In the genomic region with DNA sequence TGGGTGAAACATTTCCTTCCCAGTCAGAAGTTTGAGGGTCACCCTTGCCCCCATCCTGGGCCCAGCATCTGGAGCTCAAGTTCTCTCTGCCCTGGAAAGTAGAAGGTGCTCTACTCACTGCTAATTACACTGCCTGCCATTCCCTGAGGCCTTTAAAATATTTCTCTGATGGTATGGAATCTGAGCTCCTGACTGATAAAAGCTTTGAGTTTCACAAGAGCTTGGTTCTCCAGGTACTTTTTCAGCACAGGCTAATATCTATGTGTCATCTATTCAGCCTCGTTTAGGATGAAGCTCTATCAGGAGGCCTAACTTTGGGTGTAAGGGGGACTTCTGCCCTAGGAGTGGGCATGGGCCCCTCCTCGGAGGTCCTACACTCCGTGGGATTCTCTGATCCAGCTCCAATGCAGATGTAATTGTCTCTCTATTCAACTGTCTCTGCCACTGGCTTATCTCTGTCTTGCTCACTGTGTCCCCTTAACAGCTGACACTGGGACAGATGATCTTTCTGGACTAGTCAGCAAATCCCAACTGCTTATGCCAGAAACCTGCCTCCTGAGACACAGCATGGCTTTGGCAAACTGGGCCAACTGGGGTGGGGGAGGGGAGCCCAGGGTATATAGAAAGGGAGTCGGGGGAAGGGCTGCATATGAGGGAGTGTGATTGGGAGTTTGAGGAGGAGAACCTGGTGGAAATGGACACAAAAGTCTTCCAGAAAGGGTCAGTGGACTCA, we compare ENCODE assay signal across 13 cellular contexts.
"Had no signal": no experiment of that assay in that cellular context is flagged by ENCODE, and none has a peak within 500 bp of the region (broad histone marks: within the 10 kb centered on the region; RNA-seq: fewer than 3 reads in every experiment).

No MANE protein-coding gene starts in this region.

- H3K4me3 Mint-ChIP-seq: activated CD4-positive, alpha-beta memory T cell treated with anti-CD3 and anti-CD28 coated beads, Interleukin-2, amount 10 ng/mL, durations not matched to agents 7 days and 5 days; activated T-cell treated with anti-CD3 and anti-CD28 coated beads, Interleukin-2, amount 50 U/mL, for 72 hours; naive B cell; stimulated activated effector memory CD8-positive, alpha-beta T cell treated with anti-CD3 and anti-CD28 coated beads, Interleukin-12 subunit alpha, Interleukin-12 subunit beta, amount 100 ng/mL, for 72 hours had no signal

- H3K4me1 Mint-ChIP-seq: naive B cell; stimulated activated effector memory CD8-positive, alpha-beta T cell treated with anti-CD3 and anti-CD28 coated beads, Interleukin-12 subunit alpha, Interleukin-12 subunit beta, amount 100 ng/mL, for 72 hours had no signal

- H3K27me3 Mint-ChIP-seq: activated CD4-positive, alpha-beta memory T cell treated with anti-CD3 and anti-CD28 coated beads, Interleukin-2, amount 10 ng/mL, durations not matched to agents 7 days and 5 days; naive B cell had no signal

- H3K27ac Mint-ChIP-seq: activated CD4-positive, alpha-beta memory T cell treated with anti-CD3 and anti-CD28 coated beads, Interleukin-2, amount 10 ng/mL, durations not matched to agents 7 days and 5 days; activated T-cell treated with anti-CD3 and anti-CD28 coated beads, Interleukin-2, amount 50 U/mL, for 72 hours; naive B cell; stimulated activated effector memory CD8-positive, alpha-beta T cell treated with anti-CD3 and anti-CD28 coated beads, Interleukin-12 subunit alpha, Interleukin-12 subunit beta, amount 100 ng/mL, for 72 hours had no signal

- H3K4me1 ChIP-seq: gastroesophageal sphincter had no signal

- ATAC-seq: activated T-cell treated with anti-CD3 and anti-CD28 coated beads, Interleukin-2, amount 50 U/mL, for 72 hours; gastroesophageal sphincter; stimulated activated effector memory CD8-positive, alpha-beta T cell treated with anti-CD3 and anti-CD28 coated beads, Interleukin-12 subunit alpha, Interleukin-12 subunit beta, amount 100 ng/mL, for 72 hours had no signal

- H3K36me3 ChIP-seq: cardiac muscle cell, gastroesophageal sphincter, pancreas, tibial artery had no signal

- H3K9me3 Mint-ChIP-seq: activated CD4-positive, alpha-beta memory T cell treated with anti-CD3 and anti-CD28 coated beads, Interleukin-2, amount 10 ng/mL, durations not matched to agents 7 days and 5 days; activated T-cell treated with anti-CD3 and anti-CD28 coated beads, Interleukin-2, amount 50 U/mL, for 72 hours; naive B cell; stimulated activated effector memory CD8-positive, alpha-beta T cell treated with anti-CD3 and anti-CD28 coated beads, Interleukin-12 subunit alpha, Interleukin-12 subunit beta, amount 100 ng/mL, for 72 hours had no signal

- H3K4me3 ChIP-seq: cardiac muscle cell, gastroesophageal sphincter, pancreas, tibial artery had no signal

- FAIRE-seq: astrocyte, endothelial cell of umbilical vein, pancreas had no signal

- H3K36me3 Mint-ChIP-seq: naive B cell; stimulated activated effector memory CD8-positive, alpha-beta T cell treated with anti-CD3 and anti-CD28 coated beads, Interleukin-12 subunit alpha, Interleukin-12 subunit beta, amount 100 ng/mL, for 72 hours had no signal

- H3K27me3 ChIP-seq: cardiac muscle cell, gastroesophageal sphincter, pancreas, tibial artery had no signal

- H3K9me3 ChIP-seq: gastroesophageal sphincter, pancreas, tibial artery had no signal

- DNase-seq: activated CD4-positive, alpha-beta memory T cell treated with anti-CD3 and anti-CD28 coated beads, Interleukin-2, amount 10 ng/mL, durations not matched to agents 7 days and 5 days; activated naive CD4-positive, alpha-beta T cell; activated T-cell treated with anti-CD3 and anti-CD28 coated beads, Interleukin-2, amount 50 U/mL, for 72 hours; midbrain; naive B cell; pancreas; retina; tibial artery had no signal

- H3K27ac ChIP-seq: cardiac muscle cell, gastroesophageal sphincter, tibial artery had no signal
